24 cellular contexts compared by ENCODE assay signal in the genomic region with DNA sequence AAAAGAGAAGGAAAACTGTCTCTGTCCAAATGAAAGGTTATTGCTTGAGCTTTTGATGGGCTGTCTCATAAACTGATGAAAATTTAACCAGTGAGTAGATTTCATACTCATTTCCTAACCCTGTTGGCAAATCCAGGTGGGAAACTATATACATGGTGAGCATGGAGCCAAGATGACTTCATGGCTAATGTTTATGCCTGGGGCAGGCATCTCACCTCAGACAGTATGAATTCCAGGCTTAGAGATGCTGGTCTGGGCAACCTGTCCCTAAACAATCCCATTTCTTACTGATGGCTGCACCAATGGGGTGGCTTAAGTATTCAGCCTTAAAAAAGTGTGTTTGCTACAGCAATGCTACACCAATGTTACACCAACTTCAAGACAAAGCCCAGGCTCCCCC. TPM values are rescaled to one million over a fixed set of nuclear protein-coding genes. Genes with fewer than 3 reads are reported as not detected.
A peak's percentile ranks its signal among the peaks of the same experiment; 100 is the strongest.
DNase-seq lines count a peak whose midpoint lies in the region; ATAC-seq, FAIRE-seq and TF ChIP-seq lines count a peak whose summit lies in the region.
"Had no signal": no experiment of that assay in that cellular context is flagged by ENCODE, and none has a peak within 500 bp of the region (broad histone marks: within the 10 kb centered on the region; RNA-seq: fewer than 3 reads in every experiment).

No MANE protein-coding gene starts in this region.

- TF ChIP-seq POLR2A in K562 (conservative IDR thresholded peaks at IDR 0.05) = no peak

- dilution Hi-C loops in keratinocyte (cut with MboI; ENCODE audit: extremely low pct_ligation_motif_present, low sequenced_read_pairs) = no loop called here

- no peaks in the 10 kb centered on the region for H3K79me2 ChIP-seq in K562 (ENCODE audit: control insufficient read depth, insufficient read depth, low read length)
- no peaks in the 10 kb centered on the region for H3K79me2 ChIP-seq in keratinocyte (ENCODE audit: control insufficient read depth, insufficient read depth, low read length)

- H3K27me3 ChIP-seq in K562 (ENCODE audit: control insufficient read depth in 2 of 2, insufficient read depth in 2 of 2, low read length in 2 of 2) (no peaks in the 10 kb centered on the region), keratinocyte (ENCODE audit: control insufficient read depth, extremely low read depth, insufficient read depth, low read length) (no peaks in the 10 kb centered on the region)
- H3K27me3 ChIP-seq: BE2C had no signal

- H3K36me3 Mint-ChIP-seq in Calu3 (ENCODE audit: insufficient read depth, unreplicated experiment) = peaks cover 38% of the 10 kb centered on the region

- no peak for FAIRE-seq in K562 (lab: Jason Lieb, UNC)
- peak; percentile 44 for FAIRE-seq in keratinocyte (lab: Jason Lieb, UNC)
- FAIRE-seq: GM19239, HTR-8/SVneo had no signal

- H3K9ac ChIP-seq in K562 (ENCODE audit: insufficient read depth in 1 of 2, low read depth in 2 of 2, low read length in 2 of 2) (no peak overlapping the region), keratinocyte (ENCODE audit: control insufficient read depth, extremely low read depth, insufficient read depth, low read length) (no peak overlapping the region)

- H2AFZ ChIP-seq in K562 (ENCODE audit: low read depth, low read length) = no peak overlapping the region
- H2AFZ ChIP-seq in keratinocyte (ENCODE audit: control insufficient read depth, low read length) = no peak overlapping the region
- H2AFZ ChIP-seq: PC-9 had no signal

- in situ Hi-C loops in K562 (cut with MboI) = no loop called here

- no peak overlapping the region for H3K4me3 Mint-ChIP-seq in Calu3 (ENCODE audit: low read depth, unreplicated experiment)
- H3K4me3 Mint-ChIP-seq: IgD-negative memory B cell, T-cell had no signal

- H3K9me3 Mint-ChIP-seq in Calu3 (ENCODE audit: low read depth, unreplicated experiment) = no peaks in the 10 kb centered on the region
- H3K9me3 Mint-ChIP-seq: T-cell had no signal

- H3K9me3 ChIP-seq in K562 (replicated peaks; ENCODE audit: control insufficient read depth, insufficient read depth, low read depth, low read length) (no peaks in the 10 kb centered on the region), keratinocyte (ENCODE audit: control insufficient read depth, low read depth, low read length) (no peaks in the 10 kb centered on the region)
- H3K9me3 ChIP-seq: BE2C, HAP-1 had no signal

- CTCF ChIA-PET in Calu3 (lab: Charles Lee) (interaction anchor here (0.6 kb wide), 2 partner anchors 52 to 597 kb away, joined by 3 read pairs; no protein-coding TSS in a partner anchor), K562 (lab: Yijun Ruan, JAX; ENCODE audit: low intra/inter-chr PET ratio) (no interaction called here)

- H3K4me1 Mint-ChIP-seq in Calu3 (ENCODE audit: low read depth, unreplicated experiment) = peaks cover 19% of the 10 kb centered on the region

- DNase-seq in Calu3 (no peak), M059J (ENCODE audit: low read depth) (peak; percentile 45), K562 (ENCODE audit: extremely low read depth in 1 of 4, low spot score in 3 of 4) (no peak), keratinocyte (ENCODE audit: low read depth, low spot score) (no peak), H4 (ENCODE audit: low spot score) (no peak), T-helper 9 cell (no peak)
- no peak for DNase-seq in activated CD4-positive, CD25-positive, alpha-beta regulatory T cell treated with anti-CD3 and anti-CD28 coated beads, Interleukin-2, amount 50 U/mL, for 72 hours
- DNase-seq: BE2C, EL, Karpas-422, MM.1S, NCI-H1048, NCI-H1417 treated with DMSO at 0.1 percent for 48 hours, NCI-H187, NCI-H446 treated with DMSO at 0.1 percent for 48 hours, NCI-H526 treated with DMSO at 0.1 percent for 48 hours, PC-9, SIG-M5, T-cell had no signal

- no peaks in the 10 kb centered on the region for H3K27me3 Mint-ChIP-seq in Calu3 (ENCODE audit: unreplicated experiment)
- H3K27me3 Mint-ChIP-seq: IgD-negative memory B cell, T-cell had no signal

- no peak for TF ChIP-seq EP300 in K562 (IDR thresholded peaks at IDR 0.05; ENCODE audit: low read length)

- H3K36me3 ChIP-seq in K562 (ENCODE audit: control insufficient read depth, insufficient read depth, low read length) (peaks cover 29% of the 10 kb centered on the region), keratinocyte (ENCODE audit: control insufficient read depth in 2 of 2, extremely low read depth in 1 of 2, insufficient read depth in 2 of 2, low read length in 2 of 2) (peaks cover 12 to 13% of the 10 kb centered on the region in 2 experiments)

- POLR2A ChIA-PET in K562 (lab: Yijun Ruan, JAX) = interaction anchor here (0.7 kb wide), 1 partner anchor 8 kb away, joined by 3 read pairs; no protein-coding TSS in a partner anchor

- no peaks in the 10 kb centered on the region for H3K9me1 ChIP-seq in K562 (ENCODE audit: control insufficient read depth, insufficient read depth, low read length)
- no peaks in the 10 kb centered on the region for H3K9me1 ChIP-seq in keratinocyte (ENCODE audit: control insufficient read depth, extremely low read depth, insufficient read depth, low read length)

- H3K4me1 ChIP-seq in K562 (replicated peaks in 1 of 2; ENCODE audit: control insufficient read depth in 2 of 2, insufficient read depth in 2 of 2, low read length in 2 of 2) = no peaks in the 10 kb centered on the region; a peak in 1 of 5 replicates
- peaks cover 4% of the 10 kb centered on the region for H3K4me1 ChIP-seq in keratinocyte (ENCODE audit: control insufficient read depth, extremely low read depth, insufficient read depth, low read length)
- H3K4me1 ChIP-seq: BE2C, HAP-1 had no signal

- H3K27ac ChIP-seq in K562 (ENCODE audit: extremely low read depth, low read depth, low read length) (no peak overlapping the region), keratinocyte (ENCODE audit: control insufficient read depth, insufficient read depth, low read length) (no peak overlapping the region)
- H3K27ac ChIP-seq: PC-9, RWPE1 had no signal

- H4K20me1 ChIP-seq in K562 (replicated peaks; ENCODE audit: control insufficient read depth, insufficient read depth, low read length) = no peaks in the 10 kb centered on the region; the same call in 1 of the 2 replicates
- H4K20me1 ChIP-seq in keratinocyte (ENCODE audit: control insufficient read depth, extremely low read depth, insufficient read depth, low read length) = no peaks in the 10 kb centered on the region

- H3K4me2 ChIP-seq in K562 (ENCODE audit: insufficient read depth, low read length) (no peak overlapping the region), keratinocyte (ENCODE audit: control insufficient read depth, extremely low read depth, insufficient read depth, low read depth, low read length) (no peak overlapping the region)
- H3K4me2 ChIP-seq: PC-9 had no signal

- no peak for TF ChIP-seq RAD21 in K562 (CRISPR knock-in tag; conservative IDR thresholded peaks at IDR 0.05 in 1 of 2, IDR thresholded peaks at IDR 0.05 in 1 of 2)

- BruUV-seq in Calu3 (replicated peaks; lab: Mats Ljungman, UMichigan) = no TSS peak
- BruUV-seq in K562 (replicated peaks; lab: Mats Ljungman, UMichigan) = no TSS peak

- H3K4me3 ChIP-seq in K562 (no peak overlapping the region), keratinocyte (ENCODE audit: control insufficient read depth in 2 of 3, extremely low read depth in 1 of 3, insufficient read depth in 2 of 3, low read depth in 1 of 3, low read length in 3 of 3) (no peak overlapping the region)
- H3K4me3 ChIP-seq: HAP-1, PC-9 had no signal

- H3K27ac Mint-ChIP-seq in Calu3 (ENCODE audit: unreplicated experiment) = peak overlapping the region; percentile 37
- H3K27ac Mint-ChIP-seq: T-cell had no signal

- peak; percentile 14; the same call in 2 of the 3 replicates for ATAC-seq in K562

- TF ChIP-seq CTCF in Calu3 (IDR thresholded peaks at IDR 0.05; ENCODE audit: unreplicated experiment) (no peak), K562 (IDR thresholded peaks at IDR 0.05 in 2 of 3, conservative IDR thresholded peaks at IDR 0.05 in 1 of 3; ENCODE audit: insufficient read depth in 2 of 3, low read depth in 1 of 3, low read length in 3 of 3) (no peak), keratinocyte (optimal IDR thresholded peaks at IDR 0.05 in 1 of 3, IDR thresholded peaks at IDR 0.05 in 1 of 3, conservative IDR thresholded peaks at IDR 0.05 in 1 of 3; ENCODE audit: extremely low read depth in 1 of 3, insufficient read depth in 2 of 3, low read length in 3 of 3) (no peak)

- intact Hi-C loops in Calu3 (cut with micrococcal nuclease; ENCODE audit: unreplicated experiment) (no loop called here), K562 (cut with micrococcal nuclease) (no loop called here)

TF ChIP-seq in K562, 482 proteins besides CTCF, POLR2A, EP300 and RAD21 (continues in another document):
- TF ChIP-seq HNRNPH1 (optimal IDR thresholded peaks at IDR 0.05; ENCODE audit: low read depth, low read length) (no peak), HDGF (IDR thresholded peaks at IDR 0.05) (no peak)

RNA-seq across cellular contexts. Expression of a gene that starts 58.1 kb away (rescaled TPM):
- total RNA-seq in Calu3 (2022) (131 and 135 TPM in 2 replicates), K562 (2014; rRNA removed) (113 and 118 TPM in 2 replicates), K562 (2014; rRNA removed; fragmentation: Illumina TruSeq; extraction: Trizol) (136 TPM in 2 replicates), K562 (2015; rRNA removed; fragmentation: Illumina TruSeq; extraction: Trizol) (154 and 163 TPM in 2 replicates), K562 (2021) (72.1 and 76.5 TPM in 2 replicates)
- total RNA-seq in M059J (2014; rRNA removed; shearing (Covaris generic)) = 26.0 and 35.1 TPM in 2 replicates
- 135 and 417 TPM in 2 replicates for total RNA-seq in K562 (2011; cell fraction: chromatin; rRNA removed; ENCODE audit: low replicate concordance)
- total RNA-seq in K562 (2011; cell fraction: nucleolus; rRNA removed) = 73.4 and 74.5 TPM in 2 replicates
- 136 and 183 TPM in 2 replicates for total RNA-seq in K562 (2011; cell fraction: nucleoplasm; rRNA removed)
- polyA plus RNA-seq in K562 (2011; rRNA removed) (38.6 and 39.5 TPM in 2 replicates), K562 (2014; fragmentation: Illumina TruSeq; extraction: Trizol) (107 and 132 TPM in 2 replicates), K562 (2014; fragmentation: Nextera tagmentation; extraction: Ambion mirVana) (10 to 100 TPM; 61.4 to 69.7 TPM), K562 (2014; rRNA removed) (99.3 and 102 TPM in 2 replicates), keratinocyte (28.7 to 58.9 TPM (median 31.3 TPM) in 3 replicates)
- polyA plus RNA-seq in K562 (2011; cell fraction: cytosol; rRNA removed) = 11.6 and 18.9 TPM in 2 replicates
- polyA plus RNA-seq in K562 (2011; cell fraction: nucleus; rRNA removed) = 114 and 120 TPM in 2 replicates
- polyA plus RNA-seq in K562 (2012) = 88.1 and 95.6 TPM in 2 replicates
- polyA minus RNA-seq in K562 (2011; rRNA and poly(A)+ RNA removed) = 72.6 and 90.1 TPM in 2 replicates
- 28.4 and 34.2 TPM in 2 replicates for polyA minus RNA-seq in K562 (2011; cell fraction: cytosol; rRNA and poly(A)+ RNA removed)
- 94.8 and 155 TPM in 2 replicates for polyA minus RNA-seq in K562 (2011; cell fraction: nucleus; rRNA and poly(A)+ RNA removed)
- polyA plus RNA-seq in keratinocyte (2011; ENCODE audit: low read depth) = 426 TPM
- 25.1 and 32.8 TPM in 2 replicates for polyA plus RNA-seq in keratinocyte (2011; cell fraction: cytosol; rRNA removed)
- 95.5 and 128 TPM in 2 replicates for polyA plus RNA-seq in keratinocyte (2011; cell fraction: nucleus; rRNA removed)
- 63.6 and 64.6 TPM in 2 replicates for polyA plus RNA-seq in keratinocyte (2012; ENCODE audit: low replicate concordance)
- polyA minus RNA-seq in keratinocyte = 11.1 to 59.3 TPM (median 48.7 TPM) in 3 replicates
- 11.1 TPM for polyA minus RNA-seq in keratinocyte (2011; cell fraction: cytosol; rRNA and poly(A)+ RNA removed)
- polyA minus RNA-seq in keratinocyte (2011; cell fraction: nucleus; rRNA and poly(A)+ RNA removed) = 41.8 and 60.1 TPM in 2 replicates
- 42.8 and 49.1 TPM in 2 replicates for total RNA-seq in H4 (2014; rRNA removed; shearing (Covaris generic))
